20 cellular contexts compared by ENCODE assay signal in genomic region chr6:87522686-87523085, GRCh38.
"Had no signal": no experiment of that assay in that cellular context is flagged by ENCODE, and none has a peak within 500 bp of the region (broad histone marks: within the 10 kb centered on the region; RNA-seq: fewer than 3 reads in every experiment).

No MANE protein-coding gene starts in this region.

- H3K27ac ChIP-seq: coronary artery, dorsolateral prefrontal cortex, esophagus muscularis mucosa, foreskin keratinocyte, gastroesophageal sphincter, heart left ventricle, hepatocyte, left lung, lower lobe of right lung had no signal

- H3K9me3 ChIP-seq: esophagus muscularis mucosa, gastroesophageal sphincter, heart left ventricle, left lung, lower lobe of right lung, mucosa of descending colon had no signal

- DNase-seq: dermis blood vessel endothelial cell; dorsolateral prefrontal cortex; effector CD4-positive, alpha-beta T cell; effector memory CD4-positive, alpha-beta T cell; foreskin keratinocyte; heart left ventricle; hypothalamus; immature natural killer cell; left cardiac atrium; left lung; left ventricle myocardium superior; lower lobe of right lung; mesenchymal stem cell; mucosa of descending colon; naive B cell had no signal

- H3K9me3 Mint-ChIP-seq: immature natural killer cell, mesothelial cell of epicardium, naive B cell had no signal

- H3K27me3 ChIP-seq: dorsolateral prefrontal cortex, esophagus muscularis mucosa, foreskin keratinocyte, gastroesophageal sphincter, heart left ventricle, hepatocyte, left lung had no signal

- H3K27me3 Mint-ChIP-seq: naive B cell had no signal

- H3K4me2 ChIP-seq: hepatocyte had no signal

- H2AFZ ChIP-seq: hepatocyte had no signal

- H3K27ac Mint-ChIP-seq: immature natural killer cell, mesothelial cell of epicardium had no signal

- H3K4me3 Mint-ChIP-seq: immature natural killer cell, mesothelial cell of epicardium, naive B cell had no signal

- H3K4me3 ChIP-seq: coronary artery, dorsolateral prefrontal cortex, esophagus muscularis mucosa, gastroesophageal sphincter, heart left ventricle, hepatocyte, left lung, lower lobe of right lung, mucosa of descending colon had no signal

- H3K4me1 ChIP-seq: esophagus muscularis mucosa, foreskin keratinocyte, gastroesophageal sphincter, left lung, lower lobe of right lung had no signal

- H3K4me1 Mint-ChIP-seq: mesothelial cell of epicardium, naive B cell had no signal

- ATAC-seq: foreskin keratinocyte, gastroesophageal sphincter, heart left ventricle, left cardiac atrium, left lung, left ventricle myocardium superior, lower lobe of right lung, mucosa of descending colon had no signal
